In the genomic region with DNA sequence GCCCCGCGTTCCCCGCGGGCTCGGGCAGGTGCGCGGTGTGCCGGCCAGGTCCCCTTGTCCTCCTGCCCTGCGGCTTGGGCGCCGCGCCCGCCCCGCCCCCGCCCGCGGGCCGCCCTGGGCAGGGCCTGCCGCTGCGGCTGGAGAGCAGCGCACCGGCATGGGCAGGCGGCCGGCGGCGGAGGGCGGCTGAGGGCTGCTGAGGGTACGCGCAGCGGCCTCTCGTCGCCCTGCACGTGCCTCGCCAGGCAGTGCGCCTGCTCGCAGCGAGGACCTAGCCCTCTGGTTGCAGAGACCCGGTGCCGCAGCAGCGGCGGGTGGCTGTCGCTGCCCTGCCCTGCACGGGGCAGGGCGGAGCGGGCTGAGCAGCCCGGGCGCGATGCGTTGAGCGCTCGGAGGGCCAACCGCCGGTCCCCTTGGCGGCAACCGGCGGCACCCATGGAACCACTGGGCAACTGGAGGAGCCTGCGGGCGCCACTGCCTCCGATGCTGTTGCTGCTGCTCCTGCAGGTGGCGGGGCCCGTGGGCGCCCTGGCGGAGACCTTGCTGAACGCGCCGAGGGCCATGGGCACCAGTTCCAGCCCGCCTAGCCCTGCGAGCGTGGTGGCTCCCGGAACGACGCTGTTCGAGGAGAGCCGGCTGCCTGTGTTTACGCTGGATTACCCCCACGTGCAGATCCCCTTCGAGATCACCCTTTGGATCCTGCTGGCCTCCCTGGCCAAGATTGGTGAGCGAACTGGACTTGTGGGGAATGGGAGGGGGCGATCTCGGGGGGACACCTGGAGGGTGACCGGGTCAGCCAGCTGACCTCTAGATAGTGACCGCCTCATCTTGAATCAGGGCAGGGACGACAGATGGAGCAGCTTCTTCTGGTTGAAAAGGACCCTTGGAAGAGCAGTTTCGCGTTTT, we compare ENCODE assay signal across 1 cellular context.
TF ChIP-seq lines count a peak whose summit lies in the region.

A gene with protein sequence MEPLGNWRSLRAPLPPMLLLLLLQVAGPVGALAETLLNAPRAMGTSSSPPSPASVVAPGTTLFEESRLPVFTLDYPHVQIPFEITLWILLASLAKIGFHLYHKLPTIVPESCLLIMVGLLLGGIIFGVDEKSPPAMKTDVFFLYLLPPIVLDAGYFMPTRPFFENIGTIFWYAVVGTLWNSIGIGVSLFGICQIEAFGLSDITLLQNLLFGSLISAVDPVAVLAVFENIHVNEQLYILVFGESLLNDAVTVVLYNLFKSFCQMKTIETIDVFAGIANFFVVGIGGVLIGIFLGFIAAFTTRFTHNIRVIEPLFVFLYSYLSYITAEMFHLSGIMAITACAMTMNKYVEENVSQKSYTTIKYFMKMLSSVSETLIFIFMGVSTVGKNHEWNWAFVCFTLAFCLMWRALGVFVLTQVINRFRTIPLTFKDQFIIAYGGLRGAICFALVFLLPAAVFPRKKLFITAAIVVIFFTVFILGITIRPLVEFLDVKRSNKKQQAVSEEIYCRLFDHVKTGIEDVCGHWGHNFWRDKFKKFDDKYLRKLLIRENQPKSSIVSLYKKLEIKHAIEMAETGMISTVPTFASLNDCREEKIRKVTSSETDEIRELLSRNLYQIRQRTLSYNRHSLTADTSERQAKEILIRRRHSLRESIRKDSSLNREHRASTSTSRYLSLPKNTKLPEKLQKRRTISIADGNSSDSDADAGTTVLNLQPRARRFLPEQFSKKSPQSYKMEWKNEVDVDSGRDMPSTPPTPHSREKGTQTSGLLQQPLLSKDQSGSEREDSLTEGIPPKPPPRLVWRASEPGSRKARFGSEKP (plus strand): TSS at position 140 of the 906 bp plus-strand sequence. CDS start 296 bp downstream, at position 436.

TF ChIP-seq in HEK293, 187 proteins besides CTCF, POLR2A, EP300 and RAD21 (continued from another document):
- TF ChIP-seq, protein P1, sequence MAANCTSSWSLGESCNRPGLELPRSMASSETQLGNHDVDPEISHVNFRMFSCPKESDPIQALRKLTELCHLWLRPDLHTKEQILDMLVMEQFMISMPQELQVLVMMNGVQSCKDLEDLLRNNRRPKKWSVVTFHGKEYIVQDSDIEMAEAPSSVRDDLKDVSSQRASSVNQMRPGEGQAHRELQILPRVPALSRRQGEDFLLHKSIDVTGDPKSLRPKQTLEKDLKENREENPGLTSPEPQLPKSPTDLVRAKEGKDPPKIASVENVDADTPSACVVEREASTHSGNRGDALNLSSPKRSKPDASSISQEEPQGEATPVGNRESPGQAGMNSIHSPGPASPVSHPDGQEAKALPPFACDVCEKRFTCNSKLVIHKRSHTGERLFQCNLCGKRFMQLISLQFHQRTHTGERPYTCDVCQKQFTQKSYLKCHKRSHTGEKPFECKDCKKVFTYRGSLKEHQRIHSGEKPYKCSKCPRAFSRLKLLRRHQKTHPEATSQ (tag by site-specific recombination; IDR thresholded peaks at IDR 0.05): no peak
- TF ChIP-seq ZBTB20 (tag by site-specific recombination; IDR thresholded peaks at IDR 0.05): peak; percentile 38; the same call in 1 of the 2 replicates
- TF ChIP-seq HOXA7 (CRISPR knock-in tag; IDR thresholded peaks at IDR 0.05; ENCODE audit: borderline replicate concordance): no peak
- no peak for TF ChIP-seq ZNF561 (tag by site-specific recombination; IDR thresholded peaks at IDR 0.05; ENCODE audit: borderline replicate concordance)
- peak; percentile 65 for TF ChIP-seq ZNF335 (tag by site-specific recombination; conservative IDR thresholded peaks at IDR 0.05)
- TF ChIP-seq ZNF600 (tag by site-specific recombination; IDR thresholded peaks at IDR 0.05): 0 out of 2 replicates have a peak, but pooled peaks have one; percentile 15
- TF ChIP-seq ZNF175 (tag by site-specific recombination; IDR thresholded peaks at IDR 0.05): no peak
- no peak for TF ChIP-seq ZSCAN30 (tag by site-specific recombination; IDR thresholded peaks at IDR 0.05)
- no peak for TF ChIP-seq ZBTB1 (tag by site-specific recombination; IDR thresholded peaks at IDR 0.05)
- peak; percentile 88 for TF ChIP-seq ZBTB8A (tag by site-specific recombination; IDR thresholded peaks at IDR 0.05)
- TF ChIP-seq GLIS2 (tag by site-specific recombination; IDR thresholded peaks at IDR 0.05): peak; percentile 30; the same call in 1 of the 2 replicates
- no peak for TF ChIP-seq ZBTB17 (tag by site-specific recombination; IDR thresholded peaks at IDR 0.05)
- TF ChIP-seq ZFP69B (tag by site-specific recombination; IDR thresholded peaks at IDR 0.05): no peak
- TF ChIP-seq, protein P2, sequence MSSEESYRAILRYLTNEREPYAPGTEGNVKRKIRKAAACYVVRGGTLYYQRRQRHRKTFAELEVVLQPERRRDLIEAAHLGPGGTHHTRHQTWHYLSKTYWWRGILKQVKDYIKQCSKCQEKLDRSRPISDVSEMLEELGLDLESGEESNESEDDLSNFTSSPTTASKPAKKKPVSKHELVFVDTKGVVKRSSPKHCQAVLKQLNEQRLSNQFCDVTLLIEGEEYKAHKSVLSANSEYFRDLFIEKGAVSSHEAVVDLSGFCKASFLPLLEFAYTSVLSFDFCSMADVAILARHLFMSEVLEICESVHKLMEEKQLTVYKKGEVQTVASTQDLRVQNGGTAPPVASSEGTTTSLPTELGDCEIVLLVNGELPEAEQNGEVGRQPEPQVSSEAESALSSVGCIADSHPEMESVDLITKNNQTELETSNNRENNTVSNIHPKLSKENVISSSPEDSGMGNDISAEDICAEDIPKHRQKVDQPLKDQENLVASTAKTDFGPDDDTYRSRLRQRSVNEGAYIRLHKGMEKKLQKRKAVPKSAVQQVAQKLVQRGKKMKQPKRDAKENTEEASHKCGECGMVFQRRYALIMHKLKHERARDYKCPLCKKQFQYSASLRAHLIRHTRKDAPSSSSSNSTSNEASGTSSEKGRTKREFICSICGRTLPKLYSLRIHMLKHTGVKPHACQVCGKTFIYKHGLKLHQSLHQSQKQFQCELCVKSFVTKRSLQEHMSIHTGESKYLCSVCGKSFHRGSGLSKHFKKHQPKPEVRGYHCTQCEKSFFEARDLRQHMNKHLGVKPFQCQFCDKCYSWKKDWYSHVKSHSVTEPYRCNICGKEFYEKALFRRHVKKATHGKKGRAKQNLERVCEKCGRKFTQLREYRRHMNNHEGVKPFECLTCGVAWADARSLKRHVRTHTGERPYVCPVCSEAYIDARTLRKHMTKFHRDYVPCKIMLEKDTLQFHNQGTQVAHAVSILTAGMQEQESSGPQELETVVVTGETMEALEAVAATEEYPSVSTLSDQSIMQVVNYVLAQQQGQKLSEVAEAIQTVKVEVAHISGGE (tag by site-specific recombination; conservative IDR thresholded peaks at IDR 0.05; ENCODE audit: low read depth): no peak
- no peak for TF ChIP-seq ZNF426 (tag by site-specific recombination; IDR thresholded peaks at IDR 0.05)
- TF ChIP-seq ZNF544 (tag by site-specific recombination; IDR thresholded peaks at IDR 0.05): no peak
- no peak for TF ChIP-seq GFI1B (tag by site-specific recombination; IDR thresholded peaks at IDR 0.05)
- no peak for TF ChIP-seq BCL11A (tag by site-specific recombination; IDR thresholded peaks at IDR 0.05; ENCODE audit: low read depth)
- TF ChIP-seq ZNF558 (tag by site-specific recombination; IDR thresholded peaks at IDR 0.05): no peak
- no peak for TF ChIP-seq ZNF677 (tag by site-specific recombination; IDR thresholded peaks at IDR 0.05)
- TF ChIP-seq SCRT2 (tag by site-specific recombination; IDR thresholded peaks at IDR 0.05): peak; percentile 86
- TF ChIP-seq, protein P3, sequence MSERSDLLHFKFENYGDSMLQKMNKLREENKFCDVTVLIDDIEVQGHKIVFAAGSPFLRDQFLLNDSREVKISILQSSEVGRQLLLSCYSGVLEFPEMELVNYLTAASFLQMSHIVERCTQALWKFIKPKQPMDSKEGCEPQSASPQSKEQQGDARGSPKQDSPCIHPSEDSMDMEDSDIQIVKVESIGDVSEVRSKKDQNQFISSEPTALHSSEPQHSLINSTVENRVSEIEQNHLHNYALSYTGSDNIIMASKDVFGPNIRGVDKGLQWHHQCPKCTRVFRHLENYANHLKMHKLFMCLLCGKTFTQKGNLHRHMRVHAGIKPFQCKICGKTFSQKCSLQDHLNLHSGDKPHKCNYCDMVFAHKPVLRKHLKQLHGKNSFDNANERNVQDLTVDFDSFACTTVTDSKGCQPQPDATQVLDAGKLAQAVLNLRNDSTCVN (tag by site-specific recombination; optimal IDR thresholded peaks at IDR 0.05): peak; percentile 55
